Comparison of ENCODE assay signal across 12 cellular contexts in genomic region chr13:48817166-48817802, GRCh38.
DNase-seq lines count a peak whose midpoint lies in the region; ATAC-seq and TF ChIP-seq lines count a peak whose summit lies in the region.
"Had no signal": no experiment of that assay in that cellular context is flagged by ENCODE, and none has a peak within 500 bp of the region (broad histone marks: within the 10 kb centered on the region; RNA-seq: fewer than 3 reads in every experiment).

No MANE protein-coding gene starts in this region.

- H2AFZ ChIP-seq in osteoblast (ENCODE audit: low read length): peak overlapping the region; percentile 5

- peaks cover 2% of the 10 kb centered on the region for H3K9me3 Mint-ChIP-seq in activated CD4-positive, alpha-beta T cell treated with anti-CD3 and anti-CD28 coated beads, Interleukin-2, amount 10 ng/mL, durations not matched to agents 7 days and 5 days

- TF ChIP-seq CTCF in ascending aorta (IDR thresholded peaks at IDR 0.05) (no peak), osteoblast (IDR thresholded peaks at IDR 0.05; ENCODE audit: extremely low read depth, low read depth, low read length) (no peak), mucosa of descending colon (IDR thresholded peaks at IDR 0.05) (no peak)

- no peaks in the 10 kb centered on the region for H4K20me1 ChIP-seq in osteoblast (ENCODE audit: insufficient read depth, low read length)

- H3K79me2 ChIP-seq in osteoblast (ENCODE audit: insufficient read depth, low read length): no peaks in the 10 kb centered on the region

- H3K27ac Mint-ChIP-seq in activated CD4-positive, alpha-beta T cell treated with anti-CD3 and anti-CD28 coated beads, Interleukin-2, amount 10 ng/mL, durations not matched to agents 7 days and 5 days: peak overlapping the region; percentile 39
- H3K27ac Mint-ChIP-seq: progenitor cell of endocrine pancreas had no signal

- CTCF ChIA-PET in activated CD4-positive, alpha-beta T cell treated with anti-CD3 and anti-CD28 coated beads, Interleukin-2, amount 10 ng/mL, durations not matched to agents 7 days and 5 days (lab: Charles Lee): interaction anchor here (0.8 kb wide), 1 partner anchor 179 kb away, joined by 3 read pairs; no protein-coding TSS in a partner anchor

- peak overlapping the region in 1 of 2 donors; percentile 9 for H3K4me3 ChIP-seq in ascending aorta
- H3K4me3 ChIP-seq in osteoblast (ENCODE audit: insufficient read depth, low read length): no peak overlapping the region
- no peak overlapping the region for H3K4me3 ChIP-seq in mucosa of descending colon
- H3K4me3 ChIP-seq: SJSA1 had no signal

- peaks cover 0 to 27% of the 10 kb centered on the region in 2 donors for H3K4me1 ChIP-seq in ascending aorta
- H3K4me1 ChIP-seq in osteoblast (ENCODE audit: insufficient read depth, low read length): peaks cover 18% of the 10 kb centered on the region
- H3K4me1 ChIP-seq in mucosa of descending colon (ENCODE audit: low read depth): no peaks in the 10 kb centered on the region

- intact Hi-C loops in ascending aorta (cut with DNase I) (loop anchor here (5.0 to 10.0 kb wide), 2 partner anchors 160 to 278 kb away; partner anchors contain the start of gene FNDC3A), mucosa of descending colon (cut with DNase I, micrococcal nuclease) (no loop called here)

- H3K27ac ChIP-seq in ascending aorta (peak overlapping the region; percentile 31 to 32), osteoblast (ENCODE audit: low read depth, low read length) (no peak overlapping the region)
- H3K27ac ChIP-seq: SJSA1, WERI-Rb-1 had no signal

- DNase-seq in activated CD4-positive, alpha-beta T cell treated with anti-CD3 and anti-CD28 coated beads, Interleukin-2, amount 10 ng/mL, durations not matched to agents 7 days and 5 days: peak; percentile 9
- no peak for DNase-seq in activated CD4-positive, alpha-beta T cell treated with anti-CD3 and anti-CD28 coated beads, Interleukin-2, amount 50 U/mL, for 4 hours
- DNase-seq in NAMALWA (ENCODE audit: low spot score) (peak; percentile 7), ascending aorta (ENCODE audit: low spot score in 2 of 2) (no peak), osteoblast (ENCODE audit: insufficient read length, low spot score, missing footprints) (no peak), NCI-H2029 treated with DMSO at 0.1 percent for 48 hours (lab: John Stamatoyannopoulos, UW) (no peak), mucosa of descending colon (no peak)
- DNase-seq: NCI-H524, WERI-Rb-1 had no signal

- peak overlapping the region; percentile 9 for H3K4me2 ChIP-seq in osteoblast (ENCODE audit: insufficient read depth, low read length)

- ATAC-seq in HG02970 (IDR thresholded peaks at IDR 0.05; ENCODE audit: low FRiP score, unreplicated experiment): no peak
- no peak for ATAC-seq in mucosa of descending colon

- peaks cover 13% of the 10 kb centered on the region for H3K4me1 Mint-ChIP-seq in activated CD4-positive, alpha-beta T cell treated with anti-CD3 and anti-CD28 coated beads, Interleukin-2, amount 10 ng/mL, durations not matched to agents 7 days and 5 days

- no peaks in the 10 kb centered on the region for H3K36me3 Mint-ChIP-seq in activated CD4-positive, alpha-beta T cell treated with anti-CD3 and anti-CD28 coated beads, Interleukin-2, amount 10 ng/mL, durations not matched to agents 7 days and 5 days (ENCODE audit: low read depth)

- H3K36me3 ChIP-seq in ascending aorta: no peaks in the 10 kb centered on the region
- no peaks in the 10 kb centered on the region for H3K36me3 ChIP-seq in osteoblast (ENCODE audit: insufficient read depth, low read length)
- no peaks in the 10 kb centered on the region for H3K36me3 ChIP-seq in mucosa of descending colon (ENCODE audit: low read depth)
- H3K36me3 ChIP-seq: SJSA1, WERI-Rb-1 had no signal

- peak overlapping the region; percentile 39 for H3K4me3 Mint-ChIP-seq in activated CD4-positive, alpha-beta T cell treated with anti-CD3 and anti-CD28 coated beads, Interleukin-2, amount 10 ng/mL, durations not matched to agents 7 days and 5 days

- POLR2A ChIA-PET in activated CD4-positive, alpha-beta T cell treated with anti-CD3 and anti-CD28 coated beads, Interleukin-2, amount 10 ng/mL, durations not matched to agents 7 days and 5 days (lab: Charles Lee): interaction anchor here (0.5 kb wide), 1 partner anchor 159 kb away, joined by 4 read pairs; the partner anchor contains the start of gene FNDC3A

- peaks cover 8% of the 10 kb centered on the region for H3K27me3 Mint-ChIP-seq in activated CD4-positive, alpha-beta T cell treated with anti-CD3 and anti-CD28 coated beads, Interleukin-2, amount 10 ng/mL, durations not matched to agents 7 days and 5 days

- H3K9me3 ChIP-seq in ascending aorta (no peaks in the 10 kb centered on the region), osteoblast (ENCODE audit: low read depth, low read length) (no peaks in the 10 kb centered on the region), mucosa of descending colon (no peaks in the 10 kb centered on the region)
- H3K9me3 ChIP-seq: SJSA1 had no signal

- no peaks in the 10 kb centered on the region for H3K27me3 ChIP-seq in ascending aorta
- no peaks in the 10 kb centered on the region for H3K27me3 ChIP-seq in osteoblast (ENCODE audit: insufficient read depth, low read length)
- H3K27me3 ChIP-seq: SJSA1 had no signal

Comparison
In these comparisons a context has a peak if more than half of its experiments do, and no peak if none do; other contexts are left out.
1. DNase-seq: peak in activated CD4-positive, alpha-beta T cell treated with anti-CD3 and anti-CD28 coated beads, Interleukin-2, amount 10 ng/mL, durations not matched to agents 7 days and 5 days (single experiment) and NAMALWA (single experiment); none in activated CD4-positive, alpha-beta T cell treated with anti-CD3 and anti-CD28 coated beads, Interleukin-2, amount 50 U/mL, for 4 hours (0 of 2), ascending aorta (0 of 2), osteoblast (single experiment), NCI-H2029 treated with DMSO at 0.1 percent for 48 hours (single experiment) and mucosa of descending colon (0 of 3).